12 cellular contexts compared by ENCODE assay signal in genomic region chr6:4910060-4910746, GRCh38.
DNase-seq lines count a peak whose midpoint lies in the region; ATAC-seq and TF ChIP-seq lines count a peak whose summit lies in the region.
"Had no signal": no experiment of that assay in that cellular context is flagged by ENCODE, and none has a peak within 500 bp of the region (broad histone marks: within the 10 kb centered on the region; RNA-seq: fewer than 3 reads in every experiment).

No MANE protein-coding gene starts in this region.

- H3K9me3 ChIP-seq in hepatocyte (ENCODE audit: low read depth) (no peaks in the 10 kb centered on the region), upper lobe of right lung (no peaks in the 10 kb centered on the region), right atrium auricular region (no peaks in the 10 kb centered on the region)

- H3K27ac ChIP-seq in hepatocyte (peak overlapping the region; percentile 67), upper lobe of right lung (no peak overlapping the region), right atrium auricular region (no peak overlapping the region)

- WGBS in hepatocyte (ENCODE audit: low lambda C conversion rate, missing lambda C conversion rate): 77% methylated on average over 8 of the region's 8 CpGs

- TF ChIP-seq CTCF in hepatocyte (IDR thresholded peaks at IDR 0.05; ENCODE audit: poor library complexity) (no peak), upper lobe of right lung (IDR thresholded peaks at IDR 0.05) (no peak), right atrium auricular region (IDR thresholded peaks at IDR 0.05) (no peak)

- peaks cover 5% of the 10 kb centered on the region for H4K20me1 ChIP-seq in hepatocyte (ENCODE audit: insufficient read depth, poor library complexity, severe bottlenecking)

- H3K27ac Mint-ChIP-seq in activated naive CD8-positive, alpha-beta T cell treated with anti-CD3 and anti-CD28 coated beads for 36 hours: peak overlapping the region; percentile 21
- H3K27ac Mint-ChIP-seq in activated naive CD8-positive, alpha-beta T cell treated with anti-CD3 and anti-CD28 coated beads, Interleukin-2, amount 50 U/mL, for 24 hours: no peak overlapping the region
- H3K27ac Mint-ChIP-seq: activated B cell treated with CpG ODN at 0.5 μM for 24 hours had no signal

- H3K4me2 ChIP-seq in hepatocyte: peak overlapping the region; percentile 31

- peaks cover 74% of the 10 kb centered on the region for H3K79me2 ChIP-seq in hepatocyte

- H3K4me3 ChIP-seq in hepatocyte: no peak overlapping the region
- H3K4me3 ChIP-seq in upper lobe of right lung: no peak overlapping the region
- H3K4me3 ChIP-seq in right atrium auricular region: no peak overlapping the region

- no peak for DNase-seq in activated naive CD8-positive, alpha-beta T cell treated with anti-CD3 and anti-CD28 coated beads for 36 hours
- no peak for DNase-seq in activated naive CD8-positive, alpha-beta T cell treated with anti-CD3 and anti-CD28 coated beads, Interleukin-2, amount 50 U/mL, for 24 hours
- DNase-seq in NCI-H345 treated with DMSO at 0.1 percent for 48 hours (lab: John Stamatoyannopoulos, UW; ENCODE audit: unreplicated experiment) (peak; percentile 17), hepatocyte (ENCODE audit: low spot score) (peak; percentile 32), upper lobe of right lung (no peak), right atrium auricular region (ENCODE audit: low spot score) (no peak), OCI-M1 (lab: John Stamatoyannopoulos, UW) (no peak)
- DNase-seq: activated B cell treated with CpG ODN at 0.5 μM for 24 hours, mammary epithelial cell, NCI-H1694 treated with DMSO at 0.1 percent for 48 hours had no signal

- no peaks in the 10 kb centered on the region for H3K27me3 ChIP-seq in hepatocyte
- no peaks in the 10 kb centered on the region for H3K27me3 ChIP-seq in upper lobe of right lung
- no peaks in the 10 kb centered on the region for H3K27me3 ChIP-seq in right atrium auricular region

- no peak for ATAC-seq in activated naive CD8-positive, alpha-beta T cell treated with anti-CD3 and anti-CD28 coated beads, Interleukin-2, amount 50 U/mL, for 24 hours
- ATAC-seq in upper lobe of right lung (peak; percentile 79), HG02759 (IDR thresholded peaks at IDR 0.05; ENCODE audit: unreplicated experiment) (no peak)
- ATAC-seq: Panc1 had no signal

- H3K36me3 ChIP-seq in hepatocyte (replicated peaks; ENCODE audit: insufficient read depth, low read depth) (no peaks in the 10 kb centered on the region), upper lobe of right lung (no peaks in the 10 kb centered on the region), right atrium auricular region (no peaks in the 10 kb centered on the region)

- peaks cover 29% of the 10 kb centered on the region for H3K4me1 ChIP-seq in hepatocyte (ENCODE audit: insufficient read depth)
- H3K4me1 ChIP-seq in upper lobe of right lung: peaks cover 17% of the 10 kb centered on the region
- H3K4me1 ChIP-seq in right atrium auricular region: peaks cover 0 to 25% of the 10 kb centered on the region in 2 donors

- H3K27me3 Mint-ChIP-seq in activated naive CD8-positive, alpha-beta T cell treated with anti-CD3 and anti-CD28 coated beads for 36 hours: no peaks in the 10 kb centered on the region
- H3K27me3 Mint-ChIP-seq in activated naive CD8-positive, alpha-beta T cell treated with anti-CD3 and anti-CD28 coated beads, Interleukin-2, amount 50 U/mL, for 24 hours: no peaks in the 10 kb centered on the region
- H3K27me3 Mint-ChIP-seq: activated B cell treated with CpG ODN at 0.5 μM for 24 hours had no signal

- no peak overlapping the region for H3K4me3 Mint-ChIP-seq in activated naive CD8-positive, alpha-beta T cell treated with anti-CD3 and anti-CD28 coated beads for 36 hours
- no peak overlapping the region for H3K4me3 Mint-ChIP-seq in activated naive CD8-positive, alpha-beta T cell treated with anti-CD3 and anti-CD28 coated beads, Interleukin-2, amount 50 U/mL, for 24 hours
- H3K4me3 Mint-ChIP-seq: activated B cell treated with CpG ODN at 0.5 μM for 24 hours had no signal

- peaks cover 35% of the 10 kb centered on the region for H3K36me3 Mint-ChIP-seq in activated naive CD8-positive, alpha-beta T cell treated with anti-CD3 and anti-CD28 coated beads for 36 hours
- peaks cover 10% of the 10 kb centered on the region for H3K36me3 Mint-ChIP-seq in activated naive CD8-positive, alpha-beta T cell treated with anti-CD3 and anti-CD28 coated beads, Interleukin-2, amount 50 U/mL, for 24 hours (ENCODE audit: low read depth)

- H3K9me3 Mint-ChIP-seq in activated naive CD8-positive, alpha-beta T cell treated with anti-CD3 and anti-CD28 coated beads for 36 hours: no peaks in the 10 kb centered on the region
- H3K9me3 Mint-ChIP-seq in activated naive CD8-positive, alpha-beta T cell treated with anti-CD3 and anti-CD28 coated beads, Interleukin-2, amount 50 U/mL, for 24 hours: no peaks in the 10 kb centered on the region
- H3K9me3 Mint-ChIP-seq: activated B cell treated with CpG ODN at 0.5 μM for 24 hours had no signal

- H2AFZ ChIP-seq in hepatocyte: no peak overlapping the region

- H3K9me2 ChIP-seq in hepatocyte (replicated peaks; ENCODE audit: insufficient read depth): no peaks in the 10 kb centered on the region

- intact Hi-C loops in upper lobe of right lung (cut with DNase I): no loop called here

- peaks cover 59% of the 10 kb centered on the region for H3K4me1 Mint-ChIP-seq in activated naive CD8-positive, alpha-beta T cell treated with anti-CD3 and anti-CD28 coated beads for 36 hours
- peaks cover 51% of the 10 kb centered on the region for H3K4me1 Mint-ChIP-seq in activated naive CD8-positive, alpha-beta T cell treated with anti-CD3 and anti-CD28 coated beads, Interleukin-2, amount 50 U/mL, for 24 hours

Comparison
In these comparisons a context has a peak if more than half of its experiments do, and no peak if none do; other contexts are left out.
1. DNase-seq: peak in NCI-H345 treated with DMSO at 0.1 percent for 48 hours (single experiment) and hepatocyte (single experiment); none in activated naive CD8-positive, alpha-beta T cell treated with anti-CD3 and anti-CD28 coated beads for 36 hours (single experiment), activated naive CD8-positive, alpha-beta T cell treated with anti-CD3 and anti-CD28 coated beads, Interleukin-2, amount 50 U/mL, for 24 hours (single experiment), upper lobe of right lung (single experiment), right atrium auricular region (single experiment) and OCI-M1 (single experiment).